ENCODE assay signal across 13 cellular contexts in genomic region chr5:139395844-139396640, GRCh38. TPM values are rescaled to one million over a fixed set of nuclear protein-coding genes. Genes with fewer than 3 reads are reported as not detected.
DNase-seq lines count a peak whose midpoint lies in the region; ATAC-seq and TF ChIP-seq lines count a peak whose summit lies in the region.
"Had no signal": no experiment of that assay in that cellular context is flagged by ENCODE, and none has a peak within 500 bp of the region (broad histone marks: within the 10 kb centered on the region; RNA-seq: fewer than 3 reads in every experiment).

No MANE protein-coding gene starts in this region.

- POLR2A ChIA-PET in GM10248 (lab: Yijun Ruan, JAX) = interaction anchor here (0.6 to 1.0 kb wide), 2 partner anchors 8 to 62 kb away, joined by 3 to 5 read pairs; no protein-coding TSS in a partner anchor

- ATAC-seq in RWPE2 (ENCODE audit: low read depth) (0 out of 3 replicates have a peak, but pooled peaks have one; percentile 13), heart right ventricle (peak in 7 of 8 donors; percentile 8 to 51 (median 35)), HG03571 (IDR thresholded peaks at IDR 0.05; ENCODE audit: unreplicated experiment) (no peak), aorta (ENCODE audit: low FRiP score) (no peak)
- ATAC-seq: sciatic nerve, upper lobe of right lung had no signal

- peak; percentile 39 for DNase-seq in A172 (ENCODE audit: low spot score)
- peak; percentile 29 for DNase-seq in GM10248 (ENCODE audit: extremely low spot score)
- no peak for DNase-seq in RWPE2 (ENCODE audit: low spot score)
- no peak for DNase-seq in heart right ventricle
- DNase-seq in aorta = no peak
- no peak for DNase-seq in coronary artery (ENCODE audit: low spot score)
- DNase-seq in cerebellum (ENCODE audit: low spot score) = no peak
- DNase-seq: Kasumi-1, mammary epithelial cell, NCI-H510A, upper lobe of right lung had no signal

- intact Hi-C loops in heart right ventricle (cut with DNase I) (no loop called here), aorta (cut with DNase I) (no loop called here)

- H3K36me3 ChIP-seq in RWPE2 (ENCODE audit: low read depth) (no peaks in the 10 kb centered on the region), heart right ventricle (peaks cover 0 to 23% (median 0%) of the 10 kb centered on the region in 9 donors), aorta (ENCODE audit: control insufficient read depth in 1 of 2, insufficient read depth in 2 of 2, low read length in 1 of 2) (no peaks in the 10 kb centered on the region)
- H3K36me3 ChIP-seq: upper lobe of right lung had no signal

- H3K9me3 ChIP-seq in RWPE2 (ENCODE audit: severe bottlenecking) (no peaks in the 10 kb centered on the region), heart right ventricle (no peaks in the 10 kb centered on the region), aorta (ENCODE audit: control insufficient read depth, low read length) (no peaks in the 10 kb centered on the region)
- H3K9me3 ChIP-seq: upper lobe of right lung had no signal

- H3K4me3 ChIP-seq in RWPE2 (ENCODE audit: severe bottlenecking) (no peak overlapping the region), heart right ventricle (peak overlapping the region in 8 of 10 donors; percentile 55 to 80 (median 70)), aorta (ENCODE audit: low read length in 2 of 2) (no peak overlapping the region), coronary artery (no peak overlapping the region)

- H3K27ac ChIP-seq in RWPE2 (ENCODE audit: poor library complexity, severe bottlenecking) = no peak overlapping the region
- H3K27ac ChIP-seq in heart right ventricle = peak overlapping the region; percentile 80 to 97 (median 93)
- no peak overlapping the region for H3K27ac ChIP-seq in aorta (ENCODE audit: low read depth in 1 of 2, low read length in 2 of 2)
- no peak overlapping the region for H3K27ac ChIP-seq in coronary artery
- H3K27ac ChIP-seq: upper lobe of right lung had no signal

- H3K27me3 ChIP-seq in RWPE2 (ENCODE audit: insufficient read depth, poor library complexity, severe bottlenecking) (no peaks in the 10 kb centered on the region), heart right ventricle (peaks cover 0 to 35% (median 0%) of the 10 kb centered on the region in 7 donors), aorta (ENCODE audit: control insufficient read depth in 1 of 2, insufficient read depth in 2 of 2, low read length in 1 of 2) (no peaks in the 10 kb centered on the region)

- WGBS in heart right ventricle, 2 donors = 58 to 60% methylated on average over 8 of the region's 8 CpGs
- 84 to 88% methylated on average over 8 of the region's 8 CpGs for whole genome bisulfite sequencing in aorta, 2 donors

- H3K4me1 ChIP-seq in RWPE2 (ENCODE audit: insufficient read depth, poor library complexity, severe bottlenecking) (peaks cover 10% of the 10 kb centered on the region), heart right ventricle (peaks cover 7 to 68% (median 57%) of the 10 kb centered on the region in 9 donors), aorta (ENCODE audit: control insufficient read depth in 1 of 2, insufficient read depth in 2 of 2, low read length in 2 of 2) (no peaks in the 10 kb centered on the region)

- CTCF ChIA-PET in GM10248 (lab: Yijun Ruan, JAX) = interaction anchor here (0.9 to 2.5 kb wide), 10 partner anchors 8 to 145 kb away, joined by 3 to 11 read pairs (median 4); partner anchors contain the start of gene SPATA24

- TF ChIP-seq CTCF in GM10248 (IDR thresholded peaks at IDR 0.05; ENCODE audit: control extremely low read depth, extremely low read depth, low read depth, missing control alignments) (no peak), RWPE2 (IDR thresholded peaks at IDR 0.05; ENCODE audit: poor library complexity, severe bottlenecking) (no peak), heart right ventricle (IDR thresholded peaks at IDR 0.05) (peak in 1 of 9 donors; percentile 20), coronary artery (IDR thresholded peaks at IDR 0.05) (no peak)

RNA-seq across cellular contexts. Expression of gene PROB1, which starts 1.1 kb away (rescaled TPM):
- total RNA-seq in A172 (2014; rRNA removed; shearing (Covaris generic)) = 0.17 and 0.53 TPM in 2 replicates
- total RNA-seq in heart right ventricle (10 to 100 TPM; 26.3 to 64.8 (median 37.3) TPM), aorta (1 to 10 TPM; 2.0 to 3.0 TPM), cerebellum (1.1 TPM)
- polyA plus RNA-seq in heart right ventricle (10 to 100 TPM; 12.2 to 28.5 TPM), aorta (under 1 TPM; 0.13 to 0.31 TPM)

RNA-seq across cellular contexts. Expression of gene MZB1, which starts 6.3 kb away (rescaled TPM):
- total RNA-seq in A172 (2014; rRNA removed; shearing (Covaris generic)) = not detected in 2 replicates
- total RNA-seq in heart right ventricle (1 to 10 TPM in 3 of 10 donors, under 1 TPM in 7; 0.28 to 6.6 (median 0.65) TPM), aorta (1 to 10 TPM; 1.3 to 3.9 TPM), cerebellum (0.18 TPM)
- polyA plus RNA-seq in heart right ventricle (1 to 10 TPM in 1 of 2 donors, under 1 TPM in 1; 0.67 to 1.5 TPM), aorta (1 to 10 TPM in 1 of 2 donors, under 1 TPM in 1; 0.64 to 1.8 TPM)
- total RNA-seq: mammary epithelial cell had no signal
- polyA plus RNA-seq: mammary epithelial cell had no signal

RNA-seq across cellular contexts. Expression of gene SPATA24, which starts 7.8 kb away (rescaled TPM):
- 9.9 and 18.7 TPM in 2 replicates for total RNA-seq in A172 (2014; rRNA removed; shearing (Covaris generic))
- 10 to 100 TPM; 11.8 to 24.8 (median 16.5) TPM for total RNA-seq in heart right ventricle
- polyA plus RNA-seq in heart right ventricle = 10 to 100 TPM; 14.8 to 37.5 TPM
- total RNA-seq in aorta = 1 to 10 TPM; 2.2 to 3.1 TPM
- 1 to 10 TPM; 6.3 to 7.7 TPM for polyA plus RNA-seq in aorta
- 4.4 TPM for total RNA-seq in cerebellum

RNA-seq across cellular contexts. Expression of gene SLC23A1, which starts 12.9 kb away (rescaled TPM):
- not detected in 2 replicates for total RNA-seq in A172 (2014; rRNA removed; shearing (Covaris generic))
- total RNA-seq in heart right ventricle = under 1 TPM in 1 of 10 donors, not detected in 9; 0.19 TPM
- not detected for polyA plus RNA-seq in heart right ventricle
- total RNA-seq in aorta = not detected
- 1 to 10 TPM in 1 of 2 donors, not detected in 1; 3.1 TPM for polyA plus RNA-seq in aorta
- not detected for total RNA-seq in cerebellum
- total RNA-seq: mammary epithelial cell, sciatic nerve, upper lobe of right lung had no signal
- polyA plus RNA-seq: mammary epithelial cell had no signal

RNA-seq across cellular contexts. Expression of gene DNAJC18, which starts 43.3 kb away (rescaled TPM):
- total RNA-seq in A172 (2014; rRNA removed; shearing (Covaris generic)) = 6.4 and 8.2 TPM in 2 replicates
- total RNA-seq in heart right ventricle (10 to 100 TPM in 9 of 10 donors, 1 to 10 TPM in 1; 9.5 to 21.1 (median 14.1) TPM), aorta (10 to 100 TPM; 18.5 to 26.4 TPM), cerebellum (33.7 TPM)
- polyA plus RNA-seq in heart right ventricle (10 to 100 TPM in 1 of 2 donors, 1 to 10 TPM in 1; 3.4 to 12.7 TPM), aorta (1 to 10 TPM; 4.3 to 9.7 TPM)

Comparison
In these comparisons a context has a peak if more than half of its experiments do, and no peak if none do; other contexts are left out.
1. DNase-seq: peak in A172 (single experiment) and GM10248 (single experiment); none in RWPE2 (single experiment), heart right ventricle (0 of 2), aorta (0 of 2), coronary artery (single experiment) and cerebellum (single experiment).
2. ATAC-seq: peak in RWPE2 (single experiment) and heart right ventricle (7 of 8); none in HG03571 (single experiment) and aorta (single experiment).
3. H3K27ac ChIP-seq: peak in heart right ventricle (10 of 10); none in RWPE2 (single experiment), aorta (0 of 2) and coronary artery (0 of 2).
4. H3K4me3 ChIP-seq: peak in heart right ventricle (8 of 10); none in RWPE2 (single experiment), aorta (0 of 2) and coronary artery (single experiment).
5. RNA of gene PROB1, which starts 1.1 kb away (total RNA-seq): 26.3 to 64.8 TPM in heart right ventricle; 2.0 to 3.0 TPM in aorta, 1.1 TPM in cerebellum (single experiment) and 0.17 to 0.53 TPM in A172; every median in the first group is over 4 times any median in the second.